ENCODE assay signal across 13 cellular contexts in genomic region chr3:118760611-118761606, GRCh38.
DNase-seq lines count a peak whose midpoint lies in the region; ATAC-seq, FAIRE-seq and TF ChIP-seq lines count a peak whose summit lies in the region.
"Had no signal": no experiment of that assay in that cellular context is flagged by ENCODE, and none has a peak within 500 bp of the region (broad histone marks: within the 10 kb centered on the region; RNA-seq: fewer than 3 reads in every experiment).

No MANE protein-coding gene starts in this region.

- peak; percentile 46 for ATAC-seq in GM19395 (IDR thresholded peaks at IDR 0.05; ENCODE audit: unreplicated experiment)
- ATAC-seq in GM18870 (IDR thresholded peaks at IDR 0.05; ENCODE audit: unreplicated experiment) = no peak
- no peak for ATAC-seq in GM18867 (IDR thresholded peaks at IDR 0.05; ENCODE audit: unreplicated experiment)
- ATAC-seq: activated T-cell treated with anti-CD3 and anti-CD28 coated beads, Interleukin-2, amount 50 U/mL, for 4 hours; body of pancreas had no signal

- no peaks in the 10 kb centered on the region for H4K20me1 ChIP-seq in fibroblast of lung (ENCODE audit: control insufficient read depth, extremely low read depth, insufficient read depth, low read length)

- no peak overlapping the region for H3K9ac ChIP-seq in fibroblast of lung (ENCODE audit: insufficient read depth, low read length)

- FAIRE-seq in D721Med (lab: Jason Lieb, UNC) = no peak

- DNase-seq in D721Med (ENCODE audit: insufficient read length, low spot score) = no peak
- peak; percentile 92 for DNase-seq in NCI-H1105 treated with DMSO at 0.1 percent for 48 hours (lab: John Stamatoyannopoulos, UW)
- DNase-seq in fibroblast of lung (ENCODE audit: low read depth in 2 of 2) = peak; percentile 8 to 49
- DNase-seq in midbrain (lab: John Stamatoyannopoulos, UW) = no peak
- no peak for DNase-seq in NOMO-1 (lab: John Stamatoyannopoulos, UW; ENCODE audit: unreplicated experiment in 2 of 2)
- DNase-seq: activated T-cell treated with anti-CD3 and anti-CD28 coated beads, Interleukin-2, amount 50 U/mL, for 4 hours; body of pancreas; MG63; naive B cell; Peyer's patch had no signal

- H3K9me3 ChIP-seq in fibroblast of lung (ENCODE audit: control insufficient read depth, insufficient read depth, low read depth, low read length) = no peaks in the 10 kb centered on the region
- H3K9me3 ChIP-seq: body of pancreas, MG63, Peyer's patch had no signal

- H3K4me3 ChIP-seq in fibroblast of lung (replicated peaks in 1 of 4; ENCODE audit: control extremely low read depth in 1 of 4, insufficient read depth in 1 of 4, low read depth in 3 of 4, low read length in 4 of 4) = no peak overlapping the region
- H3K4me3 ChIP-seq: body of pancreas, MG63, Peyer's patch had no signal

- H3K79me2 ChIP-seq in fibroblast of lung (ENCODE audit: control insufficient read depth, insufficient read depth, low read length) = no peaks in the 10 kb centered on the region

- TF ChIP-seq CTCF in D721Med (IDR thresholded peaks at IDR 0.05; ENCODE audit: insufficient read depth, missing control alignments) (peak; percentile 36), fibroblast of lung (conservative IDR thresholded peaks at IDR 0.05 in 1 of 2, IDR thresholded peaks at IDR 0.05 in 1 of 2; ENCODE audit: low read depth in 1 of 2, low read length in 2 of 2) (no peak)

- no peaks in the 10 kb centered on the region for H3K4me1 ChIP-seq in fibroblast of lung (ENCODE audit: control insufficient read depth, extremely low read depth, insufficient read depth, low read length)
- H3K4me1 ChIP-seq: body of pancreas, Peyer's patch had no signal

- H3K4me2 ChIP-seq in fibroblast of lung (ENCODE audit: extremely low read depth, insufficient read depth, low read length) = no peak overlapping the region

- H3K27me3 ChIP-seq in fibroblast of lung (ENCODE audit: control insufficient read depth, insufficient read depth, low read length) = no peaks in the 10 kb centered on the region
- H3K27me3 ChIP-seq: body of pancreas, MG63, Peyer's patch had no signal

- H2AFZ ChIP-seq in fibroblast of lung (ENCODE audit: low read length) = no peak overlapping the region

- H3K36me3 ChIP-seq in fibroblast of lung (ENCODE audit: control insufficient read depth, insufficient read depth, low read length) = no peaks in the 10 kb centered on the region
- H3K36me3 ChIP-seq: MG63, Peyer's patch had no signal

- H3K27ac ChIP-seq in fibroblast of lung (ENCODE audit: insufficient read depth, low read length) = no peak overlapping the region
- H3K27ac ChIP-seq: body of pancreas, Peyer's patch had no signal

Comparison
In these comparisons a context has a peak if more than half of its experiments do, and no peak if none do; other contexts are left out.
1. DNase-seq: peak in NCI-H1105 treated with DMSO at 0.1 percent for 48 hours (single experiment) and fibroblast of lung (2 of 2); none in D721Med (single experiment), midbrain (single experiment) and NOMO-1 (0 of 2).